In genomic region chr11:74520927-74521665, GRCh38 we compare ENCODE assay signal across 30 cellular contexts. TPM values are rescaled to one million over a fixed set of nuclear protein-coding genes. Genes with fewer than 3 reads are reported as not detected.
"Had no signal": no experiment of that assay in that cellular context is flagged by ENCODE, and none has a peak within 500 bp of the region (broad histone marks: within the 10 kb centered on the region; RNA-seq: fewer than 3 reads in every experiment).

No MANE protein-coding gene starts in this region.

- H3K27ac ChIP-seq: adrenal gland, cardiac muscle cell, epithelial cell of prostate, esophagus squamous epithelium, neutrophil, psoas muscle, right atrium auricular region, thoracic aorta, upper lobe of left lung, vagina had no signal

- H3K9me3 Mint-ChIP-seq: natural killer cell treated with Interleukin-12 subunit alpha and Interleukin-12 subunit beta and Interleukin-15 and Interleukin-18, amount 100 ng/mL, for 72 hours; T-helper 2 cell treated with Interferon-gamma antibody and Interleukin-4, amounts not matched to agents 5 μg/mL and 100 μg/mL, for 36 hours had no signal

- H3K27ac Mint-ChIP-seq: activated naive CD8-positive, alpha-beta T cell treated with anti-CD3 and anti-CD28 coated beads for 36 hours; brain; natural killer cell treated with Interleukin-12 subunit alpha and Interleukin-12 subunit beta and Interleukin-15 and Interleukin-18, amount 100 ng/mL, for 72 hours; T-helper 2 cell treated with Interferon-gamma antibody and Interleukin-4, amounts not matched to agents 5 μg/mL and 100 μg/mL, for 36 hours had no signal

- ATAC-seq: mucosa of descending colon; natural killer cell treated with Interleukin-12 subunit alpha and Interleukin-12 subunit beta and Interleukin-15 and Interleukin-18, amount 100 ng/mL, for 72 hours; psoas muscle; stimulated activated naive CD8-positive, alpha-beta T cell treated with anti-CD3 and anti-CD28 coated beads, Interleukin-15, Interleukin-2, amounts not matched to agents 100 U/mL and 50 U/mL, for 24 hours had no signal

- FAIRE-seq: frontal cortex, islet of Langerhans had no signal

- H3K4me1 Mint-ChIP-seq: activated naive CD8-positive, alpha-beta T cell treated with anti-CD3 and anti-CD28 coated beads for 36 hours; brain had no signal

- H3K9me3 ChIP-seq: adrenal gland, esophagus squamous epithelium, mucosa of descending colon, neutrophil, right atrium auricular region, thoracic aorta, upper lobe of left lung, vagina had no signal

- H3K4me3 ChIP-seq: adrenal gland, cardiac muscle cell, esophagus squamous epithelium, lung, mucosa of descending colon, psoas muscle, right atrium auricular region, thoracic aorta, upper lobe of left lung, vagina had no signal

- H3K4me3 Mint-ChIP-seq: activated naive CD8-positive, alpha-beta T cell treated with anti-CD3 and anti-CD28 coated beads for 36 hours; brain; natural killer cell treated with Interleukin-12 subunit alpha and Interleukin-12 subunit beta and Interleukin-15 and Interleukin-18, amount 100 ng/mL, for 72 hours; T-helper 2 cell treated with Interferon-gamma antibody and Interleukin-4, amounts not matched to agents 5 μg/mL and 100 μg/mL, for 36 hours had no signal

- H3K4me1 ChIP-seq: adrenal gland, psoas muscle, right atrium auricular region, upper lobe of left lung had no signal

- H3K36me3 ChIP-seq: adrenal gland, cardiac muscle cell, esophagus squamous epithelium, neutrophil, right atrium auricular region, thoracic aorta, upper lobe of left lung, vagina had no signal

- H3K36me3 Mint-ChIP-seq: activated naive CD8-positive, alpha-beta T cell treated with anti-CD3 and anti-CD28 coated beads for 36 hours; brain; natural killer cell treated with Interleukin-12 subunit alpha and Interleukin-12 subunit beta and Interleukin-15 and Interleukin-18, amount 100 ng/mL, for 72 hours had no signal

- H3K27me3 ChIP-seq: adrenal gland, cardiac muscle cell, esophagus squamous epithelium, neutrophil, right atrium auricular region, upper lobe of left lung, vagina had no signal

- DNase-seq: activated CD4-positive, alpha-beta T cell treated with anti-CD3 and anti-CD28 coated beads for 4 hours; activated CD4-positive, alpha-beta T cell treated with anti-CD3 and anti-CD28 coated beads, Interleukin-2, amount 50 U/mL, for 48 hours; activated CD4-positive, CD25-positive, alpha-beta regulatory T cell; activated CD8-positive, alpha-beta memory T cell treated with anti-CD3 and anti-CD28 coated beads for 24 hours; activated effector memory CD4-positive, alpha-beta T cell treated with Interleukin-2 at 50 U/mL for 16 hours; activated naive CD4-positive, alpha-beta T cell treated with Interleukin-2 at 50 U/mL for 16 hours; activated naive CD8-positive, alpha-beta T cell treated with anti-CD3 and anti-CD28 coated beads for 36 hours; aorta; cortex of kidney; esophagus squamous epithelium; mucosa of descending colon; psoas muscle; stimulated activated CD4-positive, alpha-beta T cell treated with anti-CD3 and anti-CD28 coated beads, Interleukin-4, amount 100 ng/mL, for 1 hour; stimulated activated naive CD8-positive, alpha-beta T cell treated with anti-CD3 and anti-CD28 coated beads, Interleukin-15, Interleukin-2, amounts not matched to agents 100 U/mL and 50 U/mL, for 24 hours; T-helper 1 cell; upper lobe of left lung had no signal

RNA-seq across cellular contexts. Expression of gene KCNE3, which starts 53.7 kb away (rescaled TPM):
- total RNA-seq: activated naive CD8-positive, alpha-beta T cell treated with anti-CD3 and anti-CD28 coated beads for 36 hours; osteocyte had no signal
